ENCODE assay signal across 28 cellular contexts in the genomic region with DNA sequence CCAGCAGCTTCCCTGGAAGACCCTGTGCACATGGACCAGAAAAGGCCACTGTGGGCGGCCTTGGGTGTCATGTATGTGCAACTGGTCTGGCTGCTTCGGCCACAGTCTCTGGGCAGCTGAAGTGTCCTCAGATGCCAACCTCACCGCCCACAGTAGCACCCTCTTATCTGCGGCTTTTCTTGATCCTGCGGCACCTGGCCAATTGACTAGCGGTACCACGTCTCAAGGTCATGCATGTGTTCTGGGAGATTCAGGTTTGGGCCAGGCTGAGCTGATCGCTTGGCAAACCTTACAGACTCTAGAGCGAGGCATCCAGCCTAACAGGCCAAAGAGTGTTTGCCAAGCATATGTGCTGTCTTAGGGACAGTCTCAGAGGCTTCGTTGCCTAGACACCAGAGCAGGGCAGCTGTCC.
A peak's percentile ranks its signal among the peaks of the same experiment; 100 is the strongest.
DNase-seq lines count a peak whose midpoint lies in the region; ATAC-seq and TF ChIP-seq lines count a peak whose summit lies in the region.
"Had no signal": no experiment of that assay in that cellular context is flagged by ENCODE, and none has a peak within 500 bp of the region (broad histone marks: within the 10 kb centered on the region; RNA-seq: fewer than 3 reads in every experiment).

No MANE protein-coding gene starts in this region.

- peaks cover 0 to 32% (median 11%) of the 10 kb centered on the region in 9 donors for H3K36me3 ChIP-seq in heart right ventricle
- H3K36me3 ChIP-seq in neuronal stem cell (replicated peaks in 1 of 2; ENCODE audit: control insufficient read depth in 2 of 2, insufficient read depth in 2 of 2, low read length in 2 of 2) = no peaks in the 10 kb centered on the region
- H3K36me3 ChIP-seq in PC-9 (ENCODE audit: low read depth) = no peaks in the 10 kb centered on the region
- H3K36me3 ChIP-seq: adrenal gland, breast epithelium had no signal

- no peak overlapping the region for H2BK120ac ChIP-seq in neuronal stem cell (ENCODE audit: low read depth, low read length)

- no peaks in the 10 kb centered on the region for H3K79me1 ChIP-seq in neuronal stem cell (ENCODE audit: low read depth, low read length)

- no peaks in the 10 kb centered on the region for H3F3A ChIP-seq in PC-9 (ENCODE audit: insufficient read depth, low read depth)

- no peak overlapping the region for H2BK15ac ChIP-seq in neuronal stem cell (ENCODE audit: low read length)

- H2BK12ac ChIP-seq in neuronal stem cell (ENCODE audit: low read length) = no peak overlapping the region

- H3K9me3 ChIP-seq in heart right ventricle (no peaks in the 10 kb centered on the region), neuronal stem cell (replicated peaks in 1 of 2; ENCODE audit: control insufficient read depth in 2 of 2, insufficient read depth in 1 of 2, low read depth in 1 of 2, low read length in 2 of 2) (no peaks in the 10 kb centered on the region), PC-9 (ENCODE audit: insufficient read depth, low read depth) (no peaks in the 10 kb centered on the region)
- H3K9me3 ChIP-seq: adrenal gland, breast epithelium, testis had no signal

- H3K9ac ChIP-seq in neuronal stem cell (ENCODE audit: low read depth, low read length, poor library complexity) = no peak overlapping the region
- H3K9ac ChIP-seq: GM23248 had no signal

- CTCF ChIA-PET in PC-9 (lab: Charles Lee) = no interaction called here

- H3K79me2 ChIP-seq in PC-9 (ENCODE audit: low read depth) = no peaks in the 10 kb centered on the region

- peaks cover 21 to 99% (median 66%) of the 10 kb centered on the region in 9 donors for H3K4me1 ChIP-seq in heart right ventricle
- H3K4me1 ChIP-seq in neuronal stem cell (ENCODE audit: control insufficient read depth in 2 of 2, insufficient read depth in 1 of 2, low read depth in 1 of 2, low read length in 2 of 2) = peaks cover 0 to 3% of the 10 kb centered on the region in 2 donors
- no peaks in the 10 kb centered on the region for H3K4me1 ChIP-seq in PC-9 (replicated peaks; ENCODE audit: insufficient read depth)
- H3K4me1 ChIP-seq: adrenal gland, breast epithelium, testis had no signal

- no peak overlapping the region for H2BK5ac ChIP-seq in neuronal stem cell (ENCODE audit: low read length)

- POLR2A ChIA-PET in PC-9 (lab: Charles Lee; ENCODE audit: unreplicated experiment) = no interaction called here

- H2AFZ ChIP-seq in neuronal stem cell (ENCODE audit: low read length) (no peak overlapping the region), PC-9 (no peak overlapping the region)
- H2AFZ ChIP-seq: GM23248 had no signal

- H3K4me2 ChIP-seq in neuronal stem cell (ENCODE audit: insufficient read depth, low read length, poor library complexity, severe bottlenecking) (no peak overlapping the region), PC-9 (no peak overlapping the region)

- peak; percentile 46 to 85 (median 69) for ATAC-seq in heart right ventricle
- ATAC-seq in HG03457 (IDR thresholded peaks at IDR 0.05; ENCODE audit: unreplicated experiment) = no peak
- ATAC-seq in GM19023 (IDR thresholded peaks at IDR 0.05; ENCODE audit: unreplicated experiment) = no peak
- ATAC-seq: activated T-cell treated with anti-CD3 and anti-CD28 coated beads, Interleukin-2, amount 50 U/mL, for 72 hours; SK-N-SH treated with all-trans-retinoic acid at 6 μM for 48 hours had no signal

- no peaks in the 10 kb centered on the region for H3K27me3 ChIP-seq in heart right ventricle
- H3K27me3 ChIP-seq in neuronal stem cell (ENCODE audit: control insufficient read depth in 3 of 3, insufficient read depth in 3 of 3, low read depth in 1 of 3, low read length in 3 of 3) = peaks cover 0 to 4% (median 0%) of the 10 kb centered on the region in 3 experiments
- H3K27me3 ChIP-seq in PC-9 (ENCODE audit: insufficient read depth, low read depth) = peaks cover 100% of the 10 kb centered on the region
- H3K27me3 ChIP-seq: adrenal gland, breast epithelium, testis had no signal

- no peak overlapping the region for H3K4ac ChIP-seq in neuronal stem cell (ENCODE audit: low read length)

- no peak overlapping the region for H2AK5ac ChIP-seq in neuronal stem cell (ENCODE audit: low read depth, low read length)

- H4K91ac ChIP-seq in neuronal stem cell (ENCODE audit: low read depth, low read length, poor library complexity) = no peak overlapping the region

- BruUV-seq in PC-9 (replicated peaks; lab: Mats Ljungman, UMichigan) = no TSS peak

- intact Hi-C loops in heart right ventricle (cut with DNase I) = loop anchor here in 2 of 10 donors (5.0 kb wide), 1 partner anchor 36 kb away; no protein-coding TSS in a partner anchor
- intact Hi-C loops in PC-9 (cut with micrococcal nuclease; ENCODE audit: unreplicated experiment) = no loop called here

- no peak overlapping the region for H3K4me3 ChIP-seq in heart right ventricle
- no peak overlapping the region for H3K4me3 ChIP-seq in neuronal stem cell (ENCODE audit: low read length in 2 of 2)
- no peak overlapping the region for H3K4me3 ChIP-seq in PC-9
- H3K4me3 ChIP-seq: adrenal gland, breast epithelium, GM23248, testis had no signal

- peak overlapping the region; percentile 37 to 84 (median 79) for H3K27ac ChIP-seq in heart right ventricle
- no peak overlapping the region for H3K27ac ChIP-seq in neuronal stem cell (replicated peaks; ENCODE audit: low read length)
- H3K27ac ChIP-seq in PC-9 = no peak overlapping the region
- H3K27ac ChIP-seq: adrenal gland, breast epithelium, GM23248, testis had no signal

- TF ChIP-seq CTCF in heart right ventricle (IDR thresholded peaks at IDR 0.05) = no peak
- TF ChIP-seq CTCF in PC-9 (conservative IDR thresholded peaks at IDR 0.05) = no peak

- peak overlapping the region; percentile 4 for H3K14ac ChIP-seq in neuronal stem cell (ENCODE audit: low read length)

- H4K8ac ChIP-seq in neuronal stem cell (ENCODE audit: low read depth, low read length) = no peak overlapping the region

- no peaks in the 10 kb centered on the region for H3K9me2 ChIP-seq in PC-9 (ENCODE audit: insufficient read depth)

- H3K18ac ChIP-seq in neuronal stem cell (ENCODE audit: low read length) = peak overlapping the region; percentile 41

- DNase-seq in NCI-H82 (lab: John Stamatoyannopoulos, UW) (peak; percentile 29), NCI-H82 treated with DMSO at 0.1 percent for 48 hours (lab: John Stamatoyannopoulos, UW; ENCODE audit: unreplicated experiment) (no peak), heart right ventricle (peak; percentile 64 to 75), neuronal stem cell (ENCODE audit: low spot score) (no peak), GM19238 (ENCODE audit: insufficient read length, low spot score) (no peak), PC-9 (no peak)
- DNase-seq: 8988T; activated CD4-positive, alpha-beta T cell treated with anti-CD3 and anti-CD28 coated beads for 4 hours; activated naive CD4-positive, alpha-beta T cell treated with Interleukin-2 at 50 U/mL for 16 hours; activated T-cell treated with anti-CD3 and anti-CD28 coated beads, Interleukin-2, amount 50 U/mL, for 72 hours; adrenal gland; CD8-positive, alpha-beta memory T cell; DMS53; GDM1; KG1; kidney; mammary epithelial cell; NCI-H1436; NCI-H524 treated with DMSO at 0.1 percent for 48 hours; stimulated activated CD4-positive, alpha-beta T cell treated with anti-CD3 and anti-CD28 coated beads, Interleukin-4, amount 100 ng/mL, for 24 hours; stimulated activated naive CD4-positive, alpha-beta T cell; T-helper 2 cell; testis had no signal

- WGBS in heart right ventricle, 2 donors = 53 to 61% methylated on average over 10 of the region's 10 CpGs
- no CpG with 5 or more reads among the region's 10 CpGs for WGBS in neuronal stem cell (ENCODE audit: extremely low coverage in 2 of 2, insufficient read length in 2 of 2, insufficient replicate concordance in 1 of 2), 2 donors

- no peaks in the 10 kb centered on the region for H4K20me1 ChIP-seq in PC-9 (ENCODE audit: insufficient read depth)

- H3K23ac ChIP-seq in neuronal stem cell (ENCODE audit: low read depth, low read length, poor library complexity) = no peak overlapping the region

Comparison
In these comparisons a context has a peak if more than half of its experiments do, and no peak if none do; other contexts are left out.
1. DNase-seq: peak in NCI-H82 (single experiment) and heart right ventricle (2 of 2); none in NCI-H82 treated with DMSO at 0.1 percent for 48 hours (single experiment), neuronal stem cell (single experiment), GM19238 (single experiment) and PC-9 (0 of 2).
2. ATAC-seq: peak in heart right ventricle (8 of 8); none in HG03457 (single experiment) and GM19023 (single experiment).
3. H3K27ac ChIP-seq: peak in heart right ventricle (10 of 10); none in neuronal stem cell (single experiment) and PC-9 (single experiment).